In the genomic region with DNA sequence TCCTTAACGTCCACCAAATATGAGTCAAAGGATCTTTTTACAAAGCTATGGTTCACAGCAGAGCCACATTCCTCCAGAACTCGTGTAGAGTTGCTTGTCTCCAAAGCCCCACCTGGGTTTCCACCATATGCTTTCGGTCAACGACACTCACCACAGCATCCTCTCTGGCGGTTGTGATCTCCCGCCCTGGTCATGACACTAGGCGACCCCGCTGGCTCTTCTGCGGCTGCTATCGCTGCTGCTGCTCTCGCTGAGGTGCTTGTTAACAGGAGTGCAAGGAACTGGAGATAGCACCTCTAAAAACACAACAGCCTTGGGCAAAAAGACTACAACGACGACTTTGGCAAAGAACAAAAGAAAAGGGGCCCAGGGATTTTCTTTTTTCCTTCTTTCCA, we compare ENCODE assay signal across 8 cellular contexts. TPM values are rescaled to one million over a fixed set of nuclear protein-coding genes. Genes with fewer than 3 reads are reported as not detected.
DNase-seq lines count a peak whose midpoint lies in the region; ATAC-seq and TF ChIP-seq lines count a peak whose summit lies in the region.

No MANE protein-coding gene starts in this region.

- DNase-seq in T-helper 17 cell: peak in 1 of 3 donors; percentile 14
- DNase-seq in medulla oblongata (ENCODE audit: extremely low spot score): peak; percentile 28
- DNase-seq in suprapubic skin (ENCODE audit: low spot score in 2 of 2): peak in 1 of 2 donors; percentile 62
- no peak for DNase-seq in cortex of kidney (lab: John Stamatoyannopoulos, UW)
- no peak for DNase-seq in NCI-H187 (lab: John Stamatoyannopoulos, UW)

- H3K36me3 Mint-ChIP-seq in T-helper 17 cell (ENCODE audit: low read depth): peaks cover 3% of the 10 kb centered on the region

- TF ChIP-seq POLR2A in suprapubic skin (IDR thresholded peaks at IDR 0.05): no peak

- H3K4me3 Mint-ChIP-seq in T-helper 17 cell: peak overlapping the region; percentile 87

- no peak for TF ChIP-seq EP300 in suprapubic skin (IDR thresholded peaks at IDR 0.05)

- H3K4me1 ChIP-seq in ES-I3 (ENCODE audit: insufficient read depth, low read length) (no peaks in the 10 kb centered on the region), duodenal mucosa (ENCODE audit: control insufficient read depth in 1 of 2, insufficient read depth in 2 of 2, low read length in 2 of 2) (peaks cover 34 to 39% of the 10 kb centered on the region in 2 donors), suprapubic skin (peaks cover 48% of the 10 kb centered on the region)

- WGBS in suprapubic skin: 0% methylated on average over 13 of the region's 13 CpGs

- H3K36me3 ChIP-seq in ES-I3 (ENCODE audit: insufficient read depth, low read length) (no peaks in the 10 kb centered on the region), duodenal mucosa (ENCODE audit: control insufficient read depth in 1 of 2, insufficient read depth in 2 of 2, low read length in 2 of 2) (peaks cover 3 to 5% of the 10 kb centered on the region in 2 donors), suprapubic skin (no peaks in the 10 kb centered on the region)

- peak overlapping the region; percentile 83 for H3K27ac ChIP-seq in duodenal mucosa (ENCODE audit: low read depth, low read length)
- H3K27ac ChIP-seq in suprapubic skin: peak overlapping the region; percentile 90

- H3K27me3 ChIP-seq in duodenal mucosa (ENCODE audit: control insufficient read depth in 1 of 2, insufficient read depth in 2 of 2, low read length in 2 of 2) (no peaks in the 10 kb centered on the region), suprapubic skin (no peaks in the 10 kb centered on the region)

- H3K27ac Mint-ChIP-seq in T-helper 17 cell: peak overlapping the region; percentile 79

- peak overlapping the region; percentile 92 to 96 for H3K4me3 ChIP-seq in duodenal mucosa (ENCODE audit: low read depth in 1 of 2, low read length in 2 of 2)
- peak overlapping the region; percentile 77 for H3K4me3 ChIP-seq in suprapubic skin

- ATAC-seq in HG02938 (IDR thresholded peaks at IDR 0.05; ENCODE audit: unreplicated experiment) (peak; percentile 51), T-helper 17 cell (peak; percentile 49)

- peaks cover 10% of the 10 kb centered on the region for H3K27me3 Mint-ChIP-seq in T-helper 17 cell

- H3K9me3 ChIP-seq in ES-I3 (ENCODE audit: control insufficient read depth, insufficient read depth, low read length) (no peaks in the 10 kb centered on the region), T-helper 17 cell (ENCODE audit: control insufficient read depth, low read length, poor library complexity, severe bottlenecking) (no peaks in the 10 kb centered on the region), duodenal mucosa (ENCODE audit: control insufficient read depth in 1 of 2, low read length in 2 of 2) (no peaks in the 10 kb centered on the region), suprapubic skin (no peaks in the 10 kb centered on the region)

- TF ChIP-seq CTCF in suprapubic skin (IDR thresholded peaks at IDR 0.05): no peak

- peak overlapping the region; percentile 78; the same call in 1 of the 2 replicates for H3K9ac ChIP-seq in ES-I3 (ENCODE audit: low read depth, low read length)
- H3K9ac ChIP-seq in duodenal mucosa (ENCODE audit: low read depth in 1 of 2, low read length in 2 of 2): peak overlapping the region; percentile 81 to 96

- peaks cover 38% of the 10 kb centered on the region for H3K4me1 Mint-ChIP-seq in T-helper 17 cell

RNA-seq across cellular contexts. Expression of gene SLC40A1, which starts 0.3 kb away (rescaled TPM):
- total RNA-seq in T-helper 17 cell (10 to 100 TPM; 30.9 to 92.7 TPM), suprapubic skin (10 to 100 TPM; 17.2 to 33.6 (median 19.6) TPM)
